ENCODE assay signal across 21 cellular contexts in the genomic region with DNA sequence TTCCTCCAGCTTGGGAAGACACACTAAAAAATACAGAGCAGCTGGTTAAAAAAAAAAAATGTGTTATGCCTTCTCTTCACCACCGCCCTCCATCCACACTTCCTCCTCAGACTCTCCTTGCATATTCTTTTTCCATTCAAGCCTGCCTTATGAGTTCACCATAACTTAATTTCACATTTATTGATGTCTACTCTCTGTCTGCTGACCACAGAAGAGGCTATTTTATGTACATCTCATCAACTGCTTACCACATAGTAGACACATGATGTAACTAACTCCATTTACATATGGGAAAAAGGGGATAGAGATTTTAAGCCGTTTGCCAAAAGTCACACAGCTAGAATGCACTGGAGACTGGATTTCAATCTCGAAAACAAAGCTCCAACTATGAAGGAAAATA.
DNase-seq lines count a peak whose midpoint lies in the region; FAIRE-seq and TF ChIP-seq lines count a peak whose summit lies in the region.
"Had no signal": no experiment of that assay in that cellular context is flagged by ENCODE, and none has a peak within 500 bp of the region (broad histone marks: within the 10 kb centered on the region; RNA-seq: fewer than 3 reads in every experiment).

No MANE protein-coding gene starts in this region.

- H3K27ac Mint-ChIP-seq in astrocyte (ENCODE audit: unreplicated experiment) (peak overlapping the region; percentile 27), osteocyte (ENCODE audit: unreplicated experiment) (no peak overlapping the region)
- H3K27ac Mint-ChIP-seq: CD14-positive monocyte; CD8-positive, alpha-beta memory T cell had no signal

- FAIRE-seq in astrocyte (lab: Jason Lieb, UNC): peak; percentile 5
- FAIRE-seq: A549 had no signal

- H2AFZ ChIP-seq in astrocyte (ENCODE audit: low read depth, low read length): no peak overlapping the region
- peak overlapping the region; percentile 57 for H2AFZ ChIP-seq in smooth muscle cell (ENCODE audit: low read depth)

- 29% methylated on average over 3 of the region's 3 CpGs for WGBS in smooth muscle cell (ENCODE audit: low lambda C conversion rate)

- H4K20me1 ChIP-seq in astrocyte (ENCODE audit: insufficient read depth, low read length) (no peaks in the 10 kb centered on the region), smooth muscle cell (ENCODE audit: low read depth) (no peaks in the 10 kb centered on the region)

- H3K27me3 Mint-ChIP-seq in astrocyte (ENCODE audit: low read depth, unreplicated experiment): no peaks in the 10 kb centered on the region
- no peaks in the 10 kb centered on the region for H3K27me3 Mint-ChIP-seq in osteocyte (ENCODE audit: unreplicated experiment)
- H3K27me3 Mint-ChIP-seq: CD8-positive, alpha-beta memory T cell had no signal

- H3K4me1 ChIP-seq in astrocyte (ENCODE audit: insufficient read depth, low read length): peaks cover 11% of the 10 kb centered on the region
- H3K4me1 ChIP-seq in smooth muscle cell (ENCODE audit: low read depth): peaks cover 13% of the 10 kb centered on the region
- peaks cover 10% of the 10 kb centered on the region for H3K4me1 ChIP-seq in A673 (ENCODE audit: insufficient read depth, low read length, poor library complexity, severe bottlenecking)
- H3K4me1 ChIP-seq: A549, BE2C, SJSA1 had no signal

- H3K79me2 ChIP-seq in astrocyte (ENCODE audit: insufficient read depth, low read length) (no peaks in the 10 kb centered on the region), smooth muscle cell (ENCODE audit: low read depth) (no peaks in the 10 kb centered on the region)

- no peaks in the 10 kb centered on the region for H3K27me3 ChIP-seq in astrocyte (ENCODE audit: insufficient read depth, low read length)
- no peaks in the 10 kb centered on the region for H3K27me3 ChIP-seq in smooth muscle cell (ENCODE audit: low read depth)
- H3K27me3 ChIP-seq in A673 (replicated peaks; ENCODE audit: insufficient read depth, low read depth, low read length, poor library complexity): no peaks in the 10 kb centered on the region
- H3K27me3 ChIP-seq: BE2C, SJSA1 had no signal

- CTCF ChIA-PET in A673 (lab: Charles Lee): no interaction called here

- H3K4me3 ChIP-seq in astrocyte (ENCODE audit: insufficient read depth, low read depth, low read length) (no peak overlapping the region), fibroblast of villous mesenchyme (ENCODE audit: low read depth, low read length) (no peak overlapping the region), smooth muscle cell (no peak overlapping the region), A673 (ENCODE audit: low read depth, low read length, poor library complexity, severe bottlenecking) (no peak overlapping the region)
- H3K4me3 ChIP-seq: A549, SJSA1 had no signal

- H3K9me3 Mint-ChIP-seq in astrocyte (ENCODE audit: unreplicated experiment) (no peaks in the 10 kb centered on the region), osteocyte (ENCODE audit: unreplicated experiment) (peaks cover 3% of the 10 kb centered on the region)

- DNase-seq in Daoy (ENCODE audit: low read depth) (peak; percentile 11), astrocyte (ENCODE audit: low read depth) (peak; percentile 91), fibroblast of villous mesenchyme (ENCODE audit: low read depth) (peak; percentile 28), smooth muscle cell (lab: John Stamatoyannopoulos, UW; ENCODE audit: unreplicated experiment) (no peak), KBM-7 (no peak), A673 (ENCODE audit: low spot score) (no peak), osteocyte (ENCODE audit: extremely low spot score, unreplicated experiment) (no peak)
- DNase-seq: BE2C; Calu3; CD8-positive, alpha-beta memory T cell; DND-41; MM.1S; NCI-H2029 treated with DMSO at 0.1 percent for 48 hours; NCI-H226; NCI-H510A; Right ventricle myocardium superior; RPMI8226 had no signal

- H3K27ac ChIP-seq in astrocyte (ENCODE audit: low read depth, low read length) (peak overlapping the region; percentile 85), smooth muscle cell (ENCODE audit: low read depth) (peak overlapping the region; percentile 98), A673 (ENCODE audit: low read depth, low read length, poor library complexity, severe bottlenecking) (no peak overlapping the region)
- H3K27ac ChIP-seq: A549, KMS-11, SJSA1 had no signal

- peaks cover 3% of the 10 kb centered on the region for H3F3A ChIP-seq in smooth muscle cell (ENCODE audit: low read depth)

- intact Hi-C loops in A673 (cut with micrococcal nuclease; ENCODE audit: unreplicated experiment): no loop called here

- no TSS peak for BruUV-seq in A673 (replicated peaks; lab: Mats Ljungman, UMichigan)

- H3K4me2 ChIP-seq in astrocyte (ENCODE audit: low read length) (peak overlapping the region; percentile 39), smooth muscle cell (peak overlapping the region; percentile 73)
- H3K4me2 ChIP-seq: A549, KMS-11 had no signal

- H3K4me3 Mint-ChIP-seq in astrocyte (ENCODE audit: unreplicated experiment) (no peak overlapping the region), osteocyte (ENCODE audit: unreplicated experiment) (no peak overlapping the region)
- H3K4me3 Mint-ChIP-seq: CD14-positive monocyte; CD8-positive, alpha-beta memory T cell had no signal

- peaks cover 12% of the 10 kb centered on the region for H3K4me1 Mint-ChIP-seq in astrocyte (ENCODE audit: low read depth, unreplicated experiment)
- peaks cover 7% of the 10 kb centered on the region for H3K4me1 Mint-ChIP-seq in osteocyte (ENCODE audit: unreplicated experiment)
- H3K4me1 Mint-ChIP-seq: CD14-positive monocyte; CD8-positive, alpha-beta memory T cell had no signal

- H3K36me3 Mint-ChIP-seq in astrocyte (ENCODE audit: low read depth, unreplicated experiment) (no peaks in the 10 kb centered on the region), osteocyte (ENCODE audit: unreplicated experiment) (no peaks in the 10 kb centered on the region)
- H3K36me3 Mint-ChIP-seq: CD14-positive monocyte; CD8-positive, alpha-beta memory T cell had no signal

- peak overlapping the region; percentile 69 for H3K9ac ChIP-seq in astrocyte (ENCODE audit: low read length)
- peak overlapping the region; percentile 86 for H3K9ac ChIP-seq in smooth muscle cell (ENCODE audit: low read depth)
- H3K9ac ChIP-seq: KMS-11 had no signal

- H3K36me3 ChIP-seq in astrocyte (ENCODE audit: insufficient read depth, low read length): no peaks in the 10 kb centered on the region
- H3K36me3 ChIP-seq in smooth muscle cell (ENCODE audit: low read depth): no peaks in the 10 kb centered on the region
- H3K36me3 ChIP-seq in A673 (ENCODE audit: insufficient read depth, low read length, poor library complexity, severe bottlenecking): no peaks in the 10 kb centered on the region
- H3K36me3 ChIP-seq: BE2C, SJSA1 had no signal

- POLR2A ChIA-PET in A673 (lab: Charles Lee; ENCODE audit: low non-redundant PET): no interaction called here

- no peak for TF ChIP-seq CTCF in astrocyte (IDR thresholded peaks at IDR 0.05; ENCODE audit: insufficient read depth, low read depth, low read length)
- TF ChIP-seq CTCF in fibroblast of villous mesenchyme (IDR thresholded peaks at IDR 0.05; ENCODE audit: insufficient read depth, low read depth, low read length): no peak
- no peak for TF ChIP-seq CTCF in smooth muscle cell (IDR thresholded peaks at IDR 0.05; ENCODE audit: borderline replicate concordance, insufficient read depth, poor library complexity, severe bottlenecking)
- no peak for TF ChIP-seq CTCF in A673 (conservative IDR thresholded peaks at IDR 0.05; ENCODE audit: low read depth, low read length)
- TF ChIP-seq CTCF in osteocyte (IDR thresholded peaks at IDR 0.05): no peak

- in situ Hi-C loops in KBM-7 (cut with MboI; ENCODE audit: low pct_unique_long_range_greater_than_20kb, low sequenced_read_pairs): no loop called here

- H3K9me3 ChIP-seq in astrocyte (ENCODE audit: insufficient read depth, low read depth, low read length): no peaks in the 10 kb centered on the region
- H3K9me3 ChIP-seq in smooth muscle cell (replicated peaks; ENCODE audit: low read depth): no peaks in the 10 kb centered on the region
- H3K9me3 ChIP-seq in A673 (ENCODE audit: low read depth, low read length, poor library complexity, severe bottlenecking): no peaks in the 10 kb centered on the region
- H3K9me3 ChIP-seq: A549, BE2C, SJSA1 had no signal

Comparison
In these comparisons a context has a peak if more than half of its experiments do, and no peak if none do; other contexts are left out.
1. DNase-seq: peak in Daoy (single experiment), astrocyte (single experiment) and fibroblast of villous mesenchyme (single experiment); none in smooth muscle cell (single experiment), KBM-7 (single experiment), A673 (single experiment) and osteocyte (single experiment).